Comparison of ENCODE assay signal across 16 cellular contexts in the genomic region with DNA sequence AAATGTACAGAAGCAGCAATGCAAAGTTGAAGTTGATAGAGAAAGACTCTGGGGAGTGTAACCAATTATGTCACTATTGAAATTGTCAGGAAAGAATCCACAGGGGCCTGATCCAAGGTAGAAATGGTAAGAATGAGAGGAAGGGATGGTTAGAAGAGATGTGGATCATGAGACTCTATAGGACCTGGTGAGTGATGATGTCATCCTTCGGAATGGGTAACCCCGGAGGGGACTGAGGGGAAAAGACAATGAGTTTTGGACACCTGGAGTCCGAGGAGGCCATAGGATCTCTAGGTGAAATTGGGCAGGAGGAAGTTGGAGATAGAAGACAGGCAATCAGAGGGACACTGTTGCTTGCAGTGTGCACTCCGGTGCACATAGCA. TPM values are rescaled to one million over a fixed set of nuclear protein-coding genes. Genes with fewer than 3 reads are reported as not detected.
"Had no signal": no experiment of that assay in that cellular context is flagged by ENCODE, and none has a peak within 500 bp of the region (broad histone marks: within the 10 kb centered on the region; RNA-seq: fewer than 3 reads in every experiment).

No MANE protein-coding gene starts in this region.

- H3K27me3 ChIP-seq: brain microvascular endothelial cell, esophagus muscularis mucosa, sigmoid colon, tibial artery had no signal

- H3K36me3 ChIP-seq: brain microvascular endothelial cell, esophagus muscularis mucosa, sigmoid colon, tibial artery had no signal

- DNase-seq: activated CD4-positive, alpha-beta memory T cell treated with anti-CD3 and anti-CD28 coated beads, Interleukin-2, amount 10 ng/mL, durations not matched to agents 7 days and 5 days; activated CD4-positive, alpha-beta T cell treated with anti-CD3 and anti-CD28 coated beads, Interleukin-2, amount 10 ng/mL, durations not matched to agents 24 days and 14 days; activated effector memory CD4-positive, alpha-beta T cell treated with anti-CD3 and anti-CD28 coated beads, Interleukin-2, amount 50 U/mL, for 16 hours; activated naive CD4-positive, alpha-beta T cell treated with anti-CD3 and anti-CD28 coated beads, Interleukin-2, amount 10 ng/mL, durations not matched to agents 7 days and 5 days; activated T-cell treated with anti-CD3 and anti-CD28 coated beads, Interleukin-2, amount 50 U/mL, for 72 hours; brain microvascular endothelial cell; central memory CD4-positive, alpha-beta T cell; effector memory CD8-positive, alpha-beta T cell; mucosa of descending colon; sigmoid colon; stimulated activated CD4-positive, alpha-beta T cell treated with anti-CD3 and anti-CD28 coated beads, Interleukin-2, amount 100 ng/mL, for 48 hours; stimulated activated naive CD4-positive, alpha-beta T cell treated with Interleukin-2 at 50 U/mL for 16 hours; T-cell; tibial artery had no signal

- H3K4me3 ChIP-seq: esophagus muscularis mucosa, mucosa of descending colon, sigmoid colon, tibial artery had no signal

- H3K27ac ChIP-seq: brain microvascular endothelial cell, sigmoid colon, tibial artery, VCaP had no signal

- H3K9me3 ChIP-seq: esophagus muscularis mucosa, mucosa of descending colon, sigmoid colon, tibial artery had no signal

RNA-seq across cellular contexts. Expression of a gene that starts 6.3 kb away (rescaled TPM):
- total RNA-seq: activated CD4-positive, alpha-beta memory T cell treated with anti-CD3 and anti-CD28 coated beads, Interleukin-2, amount 10 ng/mL, durations not matched to agents 7 days and 5 days; activated CD4-positive, alpha-beta T cell treated with anti-CD3 and anti-CD28 coated beads, Interleukin-2, amount 10 ng/mL, durations not matched to agents 24 days and 14 days had no signal
